ENCODE assay signal across 21 cellular contexts in genomic region chr14:103404920-103405319, GRCh38. TPM values are rescaled to one million over a fixed set of nuclear protein-coding genes. Genes with fewer than 3 reads are reported as not detected.
DNase-seq lines count a peak whose midpoint lies in the region; ATAC-seq and TF ChIP-seq lines count a peak whose summit lies in the region.
"Had no signal": no experiment of that assay in that cellular context is flagged by ENCODE, and none has a peak within 500 bp of the region (broad histone marks: within the 10 kb centered on the region; RNA-seq: fewer than 3 reads in every experiment).

No MANE protein-coding gene starts in this region.

- H3K27ac ChIP-seq in 22Rv1, result peak overlapping the region; percentile 7; the same call in 1 of the 2 replicates
- peak overlapping the region; percentile 74 to 90 (median 84) for H3K27ac ChIP-seq in body of pancreas
- peak overlapping the region in 1 of 2 donors; percentile 0 for H3K27ac ChIP-seq in ovary
- no peak overlapping the region for H3K27ac ChIP-seq in Karpas-422 (ENCODE audit: low read length)

- peaks cover 33% of the 10 kb centered on the region for H4K20me1 ChIP-seq in Karpas-422 (ENCODE audit: insufficient read depth, low read depth, low read length)

- no peaks in the 10 kb centered on the region for H3K9me3 Mint-ChIP-seq in activated CD8-positive, alpha-beta T cell treated with anti-CD3 and anti-CD28 coated beads, Interleukin-2, amount 10 ng/mL, durations not matched to agents 7 days and 5 days (ENCODE audit: insufficient read depth)
- H3K9me3 Mint-ChIP-seq: activated CD4-positive, alpha-beta T cell treated with anti-CD3 and anti-CD28 coated beads, Interleukin-2, amount 10 ng/mL, durations not matched to agents 7 days and 5 days; GM23338; stimulated activated naive CD8-positive, alpha-beta T cell treated with anti-CD3 and anti-CD28 coated beads, Interleukin-15, Interleukin-2, amounts not matched to agents 100 ng/mL and 50 ng/mL, for 24 hours had no signal

- peak; percentile 67 to 89 (median 79) for DNase-seq in body of pancreas
- DNase-seq in left ventricle myocardium superior, result no peak
- DNase-seq in ovary, result peak in 3 of 5 donors; percentile 58 to 68 (median 60)
- no peak for DNase-seq in stimulated activated CD4-positive, alpha-beta T cell treated with anti-CD3 and anti-CD28 coated beads, Interleukin-4, amount 100 ng/mL, for 1 hour
- no peak for DNase-seq in activated CD4-positive, alpha-beta T cell treated with anti-CD3 and anti-CD28 coated beads for 1 hour
- no peak for DNase-seq in Karpas-422
- DNase-seq in activated CD8-positive, alpha-beta T cell treated with anti-CD3 and anti-CD28 coated beads, Interleukin-2, amount 10 ng/mL, durations not matched to agents 7 days and 5 days, result no peak
- DNase-seq: activated CD4-positive, alpha-beta T cell treated with anti-CD3 and anti-CD28 coated beads, Interleukin-2, amount 10 ng/mL, durations not matched to agents 7 days and 5 days; activated CD8-positive, alpha-beta memory T cell treated with anti-CD3 and anti-CD28 coated beads, Interleukin-2, amount 50 U/mL, for 4 hours; activated effector memory CD4-positive, alpha-beta T cell treated with Interleukin-2 at 50 U/mL for 16 hours; amygdala; cerebellar nuclear complex; KG1; kidney glomerular epithelial cell; NCI-H2029; NCI-H446 treated with DMSO at 0.1 percent for 48 hours; stimulated activated CD4-positive, alpha-beta T cell treated with anti-CD3 and anti-CD28 coated beads, Interleukin-1b, Interleukin-23, amount 100 ng/mL, for 48 hours had no signal

- no peak overlapping the region for H2AFZ ChIP-seq in Karpas-422 (ENCODE audit: low read length)
- H2AFZ ChIP-seq: GM23338 had no signal

- POLR2A ChIA-PET in activated CD8-positive, alpha-beta T cell treated with anti-CD3 and anti-CD28 coated beads, Interleukin-2, amount 10 ng/mL, durations not matched to agents 7 days and 5 days (lab: Charles Lee), result no interaction called here

- no peak overlapping the region for H3K4me2 ChIP-seq in Karpas-422 (ENCODE audit: low read depth, low read length, poor library complexity, severe bottlenecking)
- H3K4me2 ChIP-seq: GM23338 had no signal

- H3K27me3 ChIP-seq in body of pancreas (no peaks in the 10 kb centered on the region), ovary (no peaks in the 10 kb centered on the region), Karpas-422 (ENCODE audit: low read length) (no peaks in the 10 kb centered on the region)

- TF ChIP-seq CTCF in 22Rv1 (IDR thresholded peaks at IDR 0.05) (no peak), body of pancreas (IDR thresholded peaks at IDR 0.05) (no peak), ovary (IDR thresholded peaks at IDR 0.05) (no peak)

- WGBS in body of pancreas, 2 donors, result 22 to 26% methylated on average over 7 of the region's 7 CpGs
- WGBS in ovary, 3 donors, result 7 to 19% (median 11%) methylated on average over 7 of the region's 7 CpGs

- no peak overlapping the region for H3K9ac ChIP-seq in Karpas-422 (ENCODE audit: low read length)

- peaks cover 37% of the 10 kb centered on the region for H3K4me1 Mint-ChIP-seq in activated CD8-positive, alpha-beta T cell treated with anti-CD3 and anti-CD28 coated beads, Interleukin-2, amount 10 ng/mL, durations not matched to agents 7 days and 5 days (ENCODE audit: low read depth)

- no peak overlapping the region for H3K27ac Mint-ChIP-seq in activated CD8-positive, alpha-beta T cell treated with anti-CD3 and anti-CD28 coated beads, Interleukin-2, amount 10 ng/mL, durations not matched to agents 7 days and 5 days
- H3K27ac Mint-ChIP-seq: GM23338; stimulated activated naive CD8-positive, alpha-beta T cell treated with anti-CD3 and anti-CD28 coated beads, Interleukin-15, Interleukin-2, amounts not matched to agents 100 ng/mL and 50 ng/mL, for 24 hours had no signal

- H3K36me3 ChIP-seq in body of pancreas (replicated peaks in 1 of 2; ENCODE audit: insufficient read depth in 1 of 2, low read depth in 2 of 2), result no peaks in the 10 kb centered on the region
- H3K36me3 ChIP-seq in ovary, result no peaks in the 10 kb centered on the region
- H3K36me3 ChIP-seq in Karpas-422 (ENCODE audit: insufficient read depth, low read length), result peaks cover 21% of the 10 kb centered on the region

- H3K4me3 ChIP-seq in body of pancreas (no peak overlapping the region), ovary (no peak overlapping the region), Karpas-422 (ENCODE audit: low read length) (no peak overlapping the region)
- H3K4me3 ChIP-seq: GM23338 had no signal

- peaks cover 93% of the 10 kb centered on the region for H3K79me2 ChIP-seq in Karpas-422 (ENCODE audit: low read length)

- H3K4me3 Mint-ChIP-seq in activated CD8-positive, alpha-beta T cell treated with anti-CD3 and anti-CD28 coated beads, Interleukin-2, amount 10 ng/mL, durations not matched to agents 7 days and 5 days, result no peak overlapping the region
- H3K4me3 Mint-ChIP-seq: activated CD4-positive, alpha-beta T cell treated with anti-CD3 and anti-CD28 coated beads, Interleukin-2, amount 10 ng/mL, durations not matched to agents 7 days and 5 days; GM23338; stimulated activated naive CD8-positive, alpha-beta T cell treated with anti-CD3 and anti-CD28 coated beads, Interleukin-15, Interleukin-2, amounts not matched to agents 100 ng/mL and 50 ng/mL, for 24 hours had no signal

- H3K9me3 ChIP-seq in body of pancreas, result no peaks in the 10 kb centered on the region
- H3K9me3 ChIP-seq in ovary, result no peaks in the 10 kb centered on the region
- no peaks in the 10 kb centered on the region for H3K9me3 ChIP-seq in Karpas-422 (ENCODE audit: low read length)

- no peak for TF ChIP-seq EP300 in ovary (IDR thresholded peaks at IDR 0.05)

- no peaks in the 10 kb centered on the region for H3K9me2 ChIP-seq in Karpas-422 (replicated peaks; ENCODE audit: insufficient read depth, low read length)

- ATAC-seq in body of pancreas, result peak; percentile 89
- ATAC-seq in left ventricle myocardium superior, result peak; percentile 87
- no peak for ATAC-seq in activated CD8-positive, alpha-beta T cell treated with anti-CD3 and anti-CD28 coated beads, Interleukin-2, amount 10 ng/mL, durations not matched to agents 7 days and 5 days
- ATAC-seq: GM23338, sciatic nerve had no signal

- intact Hi-C loops in body of pancreas (cut with DNase I) (no loop called here), left ventricle myocardium superior (cut with micrococcal nuclease) (no loop called here), ovary (cut with DNase I) (no loop called here)

- TF ChIP-seq POLR2A in body of pancreas (IDR thresholded peaks at IDR 0.05) (peak in 2 of 3 donors; percentile 59 to 79), ovary (IDR thresholded peaks at IDR 0.05) (no peak)

- H3K36me3 Mint-ChIP-seq in activated CD8-positive, alpha-beta T cell treated with anti-CD3 and anti-CD28 coated beads, Interleukin-2, amount 10 ng/mL, durations not matched to agents 7 days and 5 days (ENCODE audit: low read depth), result peaks cover 19% of the 10 kb centered on the region

- H3K4me1 ChIP-seq in body of pancreas, result peaks cover 87% of the 10 kb centered on the region
- H3K4me1 ChIP-seq in ovary (ENCODE audit: insufficient read depth), result peaks cover 20% of the 10 kb centered on the region
- H3K4me1 ChIP-seq in Karpas-422 (ENCODE audit: low read length), result peaks cover 43% of the 10 kb centered on the region

- no peaks in the 10 kb centered on the region for H3K27me3 Mint-ChIP-seq in activated CD8-positive, alpha-beta T cell treated with anti-CD3 and anti-CD28 coated beads, Interleukin-2, amount 10 ng/mL, durations not matched to agents 7 days and 5 days (ENCODE audit: low read depth)
- H3K27me3 Mint-ChIP-seq: activated CD4-positive, alpha-beta T cell treated with anti-CD3 and anti-CD28 coated beads, Interleukin-2, amount 10 ng/mL, durations not matched to agents 7 days and 5 days; stimulated activated naive CD8-positive, alpha-beta T cell treated with anti-CD3 and anti-CD28 coated beads, Interleukin-15, Interleukin-2, amounts not matched to agents 100 ng/mL and 50 ng/mL, for 24 hours had no signal

- CTCF ChIA-PET in activated CD8-positive, alpha-beta T cell treated with anti-CD3 and anti-CD28 coated beads, Interleukin-2, amount 10 ng/mL, durations not matched to agents 7 days and 5 days (lab: Charles Lee), result interaction anchor here (3.1 kb wide), 1 partner anchor 11 kb away, joined by 17 read pairs; no protein-coding TSS in a partner anchor

RNA-seq across cellular contexts. Expression of gene MARK3, which starts 19.7 kb away (rescaled TPM):
- total RNA-seq in body of pancreas (100 to 1,000 TPM in 1 of 2 donors, 10 to 100 TPM in 1; 87.2 to 147 TPM), left ventricle myocardium superior (127 TPM), ovary (100 to 1,000 TPM in 1 of 7 donors, 10 to 100 TPM in 6; 63.8 to 110 (median 79.8) TPM)
- polyA plus RNA-seq in ovary, result 10 to 100 TPM; 46.4 to 60.1 TPM
- 94.5 and 113 TPM in 2 replicates for total RNA-seq in Karpas-422 (2014; rRNA removed; shearing (Covaris generic); ENCODE audit: low replicate concordance)
- 10 to 100 TPM; 76.8 to 86.7 TPM for total RNA-seq in activated CD8-positive, alpha-beta T cell treated with anti-CD3 and anti-CD28 coated beads, Interleukin-2, amount 10 ng/mL, durations not matched to agents 7 days and 5 days

Comparison
In these comparisons a context has a peak if more than half of its experiments do, and no peak if none do; other contexts are left out.
1. DNase-seq: peak in body of pancreas (4 of 4) and ovary (3 of 5); none in left ventricle myocardium superior (single experiment), stimulated activated CD4-positive, alpha-beta T cell treated with anti-CD3 and anti-CD28 coated beads, Interleukin-4, amount 100 ng/mL, for 1 hour (single experiment), activated CD4-positive, alpha-beta T cell treated with anti-CD3 and anti-CD28 coated beads for 1 hour (single experiment), Karpas-422 (single experiment) and activated CD8-positive, alpha-beta T cell treated with anti-CD3 and anti-CD28 coated beads, Interleukin-2, amount 10 ng/mL, durations not matched to agents 7 days and 5 days (single experiment).